ENCODE assay signal across 14 cellular contexts in the genomic region with DNA sequence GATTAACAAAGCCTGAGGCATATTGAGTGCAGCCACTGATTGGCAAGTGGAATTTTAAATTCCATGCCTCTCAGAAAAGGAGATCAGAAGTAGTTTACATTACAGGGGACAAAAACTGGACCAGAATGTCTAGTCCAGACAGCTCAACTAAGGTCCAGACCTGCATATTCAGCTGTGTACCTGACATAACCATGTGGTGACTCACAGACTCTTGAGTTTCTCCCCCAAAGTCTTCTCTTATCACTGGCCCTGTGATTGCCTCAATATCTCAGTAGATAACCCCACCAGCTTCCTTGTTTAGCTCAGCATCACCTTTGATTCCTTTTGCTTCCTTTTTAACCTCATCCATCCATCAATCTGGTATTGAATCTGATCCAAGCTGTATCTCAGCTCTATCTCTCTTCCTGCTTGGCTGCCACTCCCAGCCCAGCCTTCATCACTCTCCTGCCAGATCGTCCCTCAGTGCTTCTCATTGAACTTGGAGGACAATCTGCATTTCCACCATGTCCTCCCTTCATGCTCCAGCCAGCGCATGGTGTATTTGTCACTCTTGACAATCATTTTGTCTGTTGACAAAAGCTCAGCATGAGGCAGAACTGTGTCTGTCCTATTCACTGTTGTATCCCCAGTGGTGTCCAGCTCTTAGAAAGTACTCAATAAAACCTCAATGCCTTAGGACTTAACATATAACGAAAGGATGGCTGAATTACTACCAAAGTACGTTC.
"Had no signal": no experiment of that assay in that cellular context is flagged by ENCODE, and none has a peak within 500 bp of the region (broad histone marks: within the 10 kb centered on the region; RNA-seq: fewer than 3 reads in every experiment).

No MANE protein-coding gene starts in this region.

- H3K27me3 ChIP-seq: ascending aorta, cardiac muscle cell, esophagus muscularis mucosa, thyroid gland had no signal

- H3K27ac ChIP-seq: ascending aorta, cardiac muscle cell, esophagus muscularis mucosa, thyroid gland had no signal

- H3K36me3 Mint-ChIP-seq: activated naive CD4-positive, alpha-beta T cell treated with anti-CD3 and anti-CD28 coated beads, Interleukin-2, amount 10 ng/mL, durations not matched to agents 7 days and 5 days had no signal

- H3K9me3 Mint-ChIP-seq: activated naive CD4-positive, alpha-beta T cell treated with anti-CD3 and anti-CD28 coated beads, Interleukin-2, amount 10 ng/mL, durations not matched to agents 7 days and 5 days; stimulated activated memory B cell treated with anti-CD40 and anti-IgM and Interleukin-4, amounts not matched to agents 10 μg/mL and 1 μg/mL and 100 μg/mL, for 72 hours had no signal

- H3K9me3 ChIP-seq: ascending aorta, esophagus muscularis mucosa, thyroid gland had no signal

- H3K4me3 ChIP-seq: ascending aorta, cardiac muscle cell, esophagus muscularis mucosa, thyroid gland had no signal

- DNase-seq: activated naive CD4-positive, alpha-beta T cell treated with anti-CD3 and anti-CD28 coated beads, Interleukin-2, amount 10 ng/mL, durations not matched to agents 7 days and 5 days; hippocampal formation; kidney glomerular epithelial cell; naive thymus-derived CD8-positive, alpha-beta T cell; posterior cingulate gyrus; stimulated activated CD4-positive, alpha-beta T cell treated with anti-CD3 and anti-CD28 coated beads, Interleukin-2, amount 100 ng/mL, for 48 hours; T-helper 9 cell; thyroid gland had no signal

- H3K36me3 ChIP-seq: ascending aorta, cardiac muscle cell, thyroid gland had no signal

- H3K27ac Mint-ChIP-seq: activated naive CD4-positive, alpha-beta T cell treated with anti-CD3 and anti-CD28 coated beads, Interleukin-2, amount 10 ng/mL, durations not matched to agents 7 days and 5 days; activated T-helper 17 cell treated with anti-CD3 and anti-CD28 coated beads, Interleukin-2, amount 50 U/mL, for 72 hours; stimulated activated memory B cell treated with anti-CD40 and anti-IgM and Interleukin-4, amounts not matched to agents 10 μg/mL and 1 μg/mL and 100 μg/mL, for 72 hours had no signal

- H3K27me3 Mint-ChIP-seq: activated naive CD4-positive, alpha-beta T cell treated with anti-CD3 and anti-CD28 coated beads, Interleukin-2, amount 10 ng/mL, durations not matched to agents 7 days and 5 days; activated T-helper 17 cell treated with anti-CD3 and anti-CD28 coated beads, Interleukin-2, amount 50 U/mL, for 72 hours; naive thymus-derived CD8-positive, alpha-beta T cell; stimulated activated memory B cell treated with anti-CD40 and anti-IgM and Interleukin-4, amounts not matched to agents 10 μg/mL and 1 μg/mL and 100 μg/mL, for 72 hours had no signal

- H3K4me3 Mint-ChIP-seq: activated naive CD4-positive, alpha-beta T cell treated with anti-CD3 and anti-CD28 coated beads, Interleukin-2, amount 10 ng/mL, durations not matched to agents 7 days and 5 days; activated T-helper 17 cell treated with anti-CD3 and anti-CD28 coated beads, Interleukin-2, amount 50 U/mL, for 72 hours; naive thymus-derived CD8-positive, alpha-beta T cell; stimulated activated memory B cell treated with anti-CD40 and anti-IgM and Interleukin-4, amounts not matched to agents 10 μg/mL and 1 μg/mL and 100 μg/mL, for 72 hours had no signal

- ATAC-seq: activated CD4-positive, CD25-positive, alpha-beta regulatory T cell treated with anti-CD3 and anti-CD28 coated beads, Interleukin-2, amount 50 U/mL, for 24 hours; activated T-helper 17 cell treated with anti-CD3 and anti-CD28 coated beads, Interleukin-2, amount 50 U/mL, for 72 hours; naive thymus-derived CD8-positive, alpha-beta T cell; stimulated activated memory B cell treated with anti-CD40 and anti-IgM and Interleukin-4, amounts not matched to agents 10 μg/mL and 1 μg/mL and 100 μg/mL, for 72 hours had no signal

- H3K4me1 ChIP-seq: ascending aorta had no signal
